ENCODE assay signal across 1 cellular context in genomic region chr3:192156382-192156781, GRCh38.
TF ChIP-seq lines count a peak whose summit lies in the region.

No MANE protein-coding gene starts in this region.

TF ChIP-seq in HepG2, 621 proteins besides CTCF, POLR2A, EP300 and RAD21 (continued from another document):
- TF ChIP-seq ZNF318 (CRISPR knock-in tag; IDR thresholded peaks at IDR 0.05), result no peak
- TF ChIP-seq MTA1 (CRISPR knock-in tag; IDR thresholded peaks at IDR 0.05; ENCODE audit: borderline replicate concordance), result no peak
- no peak for TF ChIP-seq GPBP1L1 (CRISPR knock-in tag; IDR thresholded peaks at IDR 0.05)
- peak; percentile 62; the same call in 1 of the 2 replicates for TF ChIP-seq MIXL1 (CRISPR knock-in tag; IDR thresholded peaks at IDR 0.05)
- TF ChIP-seq FOXP1 (IDR thresholded peaks at IDR 0.05), result peak; percentile 73; the same call in 1 of the 2 replicates
- peak; percentile 95 for TF ChIP-seq FOXP1 (CRISPR knock-in tag; IDR thresholded peaks at IDR 0.05)
- TF ChIP-seq ZNF280B (CRISPR knock-in tag; IDR thresholded peaks at IDR 0.05; ENCODE audit: borderline replicate concordance), result no peak
- peak; percentile 24; the same call in 1 of the 2 replicates for TF ChIP-seq ZGPAT (CRISPR knock-in tag; IDR thresholded peaks at IDR 0.05)
- no peak for TF ChIP-seq SOX13 (IDR thresholded peaks at IDR 0.05)
- peak in 1 of 2 experiments; percentile 47; a peak in 1 of 4 replicates for TF ChIP-seq SOX13 (CRISPR knock-in tag; conservative IDR thresholded peaks at IDR 0.05 in 1 of 2, IDR thresholded peaks at IDR 0.05 in 1 of 2)
- peak; percentile 71; the same call in 1 of the 2 replicates for TF ChIP-seq SOX5 (CRISPR knock-in tag; IDR thresholded peaks at IDR 0.05; ENCODE audit: borderline replicate concordance)
- no peak for TF ChIP-seq SOX6 (IDR thresholded peaks at IDR 0.05)
- TF ChIP-seq SOX6 (CRISPR knock-in tag; IDR thresholded peaks at IDR 0.05), result peak; percentile 22; the same call in 1 of the 2 replicates
- no peak for TF ChIP-seq ZKSCAN1 (IDR thresholded peaks at IDR 0.05; ENCODE audit: low read length)
- peak; percentile 96 for TF ChIP-seq ARID5B (CRISPR knock-in tag; IDR thresholded peaks at IDR 0.05)
- no peak for TF ChIP-seq ZNF530 (CRISPR knock-in tag; IDR thresholded peaks at IDR 0.05; ENCODE audit: low read depth)
- no peak for TF ChIP-seq KDM3A (CRISPR knock-in tag; IDR thresholded peaks at IDR 0.05; ENCODE audit: low read depth)
- TF ChIP-seq CREM (IDR thresholded peaks at IDR 0.05), result peak; percentile 33; the same call in 1 of the 2 replicates
- TF ChIP-seq CREM (CRISPR knock-in tag; IDR thresholded peaks at IDR 0.05), result no peak
- TF ChIP-seq FOXK1 (CRISPR knock-in tag; IDR thresholded peaks at IDR 0.05; ENCODE audit: borderline replicate concordance, low read depth), result peak; percentile 48; the same call in 1 of the 2 replicates
- no peak for TF ChIP-seq RARG (CRISPR knock-in tag; IDR thresholded peaks at IDR 0.05; ENCODE audit: low read depth)
- peak; percentile 94 for TF ChIP-seq TCF7 (IDR thresholded peaks at IDR 0.05; ENCODE audit: low read depth)
- TF ChIP-seq ZNF282 (IDR thresholded peaks at IDR 0.05; ENCODE audit: partially characterized antibody), result no peak
TF ChIP-seq in HepG2: peak in this region for 29.
